In genomic region chr2:15899327-15899612, GRCh38 we compare ENCODE assay signal across 39 cellular contexts. TPM values are rescaled to one million over a fixed set of nuclear protein-coding genes. Genes with fewer than 3 reads are reported as not detected.
"Had no signal": no experiment of that assay in that cellular context is flagged by ENCODE, and none has a peak within 500 bp of the region (broad histone marks: within the 10 kb centered on the region; RNA-seq: fewer than 3 reads in every experiment).

No MANE protein-coding gene starts in this region.

- DNase-seq: Karpas-422, Kasumi-1, MG63, MM.1S, MV-4-11, NCI-H1048, NCI-H1092, NCI-H1092 treated with DMSO at 0.1 percent for 48 hours, NCI-H1105, NCI-H1105 treated with DMSO at 0.1 percent for 48 hours, NCI-H1417, NCI-H1417 treated with DMSO at 0.1 percent for 48 hours, NCI-H1436, NCI-H1436 treated with DMSO at 0.1 percent for 48 hours, NCI-H146, NCI-H1694, NCI-H1694 treated with DMSO at 0.1 percent for 48 hours, NCI-H187, NCI-H187 treated with DMSO at 0.1 percent for 48 hours, NCI-H1930, NCI-H2029, NCI-H2029 treated with DMSO at 0.1 percent for 48 hours, NCI-H2081, NCI-H2081 treated with DMSO at 0.1 percent for 48 hours, NCI-H2107, NCI-H2171, NCI-H2171 treated with DMSO at 0.1 percent for 48 hours, NCI-H2227 treated with DMSO at 0.1 percent for 48 hours, NCI-H226, NCI-H345, NCI-H446, NCI-H446 treated with DMSO at 0.1 percent for 48 hours, NCI-H510A, NCI-H510A treated with DMSO at 0.1 percent for 48 hours, NCI-H524, NCI-H524 treated with DMSO at 0.1 percent for 48 hours had no signal

- H3K4me3 ChIP-seq: MG63 had no signal

- H3K36me3 ChIP-seq: MG63 had no signal

- H3K9me3 ChIP-seq: MG63 had no signal

- H3K27me3 ChIP-seq: MG63 had no signal

RNA-seq across cellular contexts. Expression of gene MYCN, which starts 41.1 kb away (rescaled TPM):
- total RNA-seq: LHCN-M2, M059J, MCF 10A had no signal
